14 cellular contexts compared by ENCODE assay signal in genomic region chr4:144582975-144583374, GRCh38.
A peak's percentile ranks its signal among the peaks of the same experiment; 100 is the strongest.
DNase-seq lines count a peak whose midpoint lies in the region; ATAC-seq and TF ChIP-seq lines count a peak whose summit lies in the region.
"Had no signal": no experiment of that assay in that cellular context is flagged by ENCODE, and none has a peak within 500 bp of the region (broad histone marks: within the 10 kb centered on the region; RNA-seq: fewer than 3 reads in every experiment).

No MANE protein-coding gene starts in this region.

- H4K20me1 ChIP-seq in Loucy (ENCODE audit: insufficient read depth, low read length, poor library complexity, severe bottlenecking), result no peaks in the 10 kb centered on the region

- H3K9ac ChIP-seq in Loucy (ENCODE audit: low read depth, low read length, poor library complexity, severe bottlenecking), result no peak overlapping the region

- ATAC-seq in thoracic aorta (ENCODE audit: insufficient number of reproducible peaks, low FRiP score, low read depth), result no peak
- no peak for ATAC-seq in HG03460 (IDR thresholded peaks at IDR 0.05; ENCODE audit: unreplicated experiment)
- ATAC-seq: body of pancreas had no signal

- peaks cover 6% of the 10 kb centered on the region; the same call in 1 of the 2 replicates for H3K9me3 ChIP-seq in Loucy (ENCODE audit: insufficient read depth, low read depth, low read length)
- H3K9me3 ChIP-seq in thoracic aorta, result no peaks in the 10 kb centered on the region
- H3K9me3 ChIP-seq in SJCRH30 (replicated peaks), result 0 out of 2 replicates have a peak, but pooled peaks cover 6% of the 10 kb centered on the region
- H3K9me3 ChIP-seq: body of pancreas had no signal

- H3K27me3 ChIP-seq in Loucy (ENCODE audit: insufficient read depth, low read length, poor library complexity, severe bottlenecking) (no peaks in the 10 kb centered on the region), thoracic aorta (replicated peaks; ENCODE audit: insufficient read depth) (no peaks in the 10 kb centered on the region), SJCRH30 (no peaks in the 10 kb centered on the region)
- H3K27me3 ChIP-seq: body of pancreas had no signal

- H3K9me2 ChIP-seq in Loucy (replicated peaks; ENCODE audit: low read depth, low read length), result no peaks in the 10 kb centered on the region

- peak overlapping the region; percentile 22 to 34 for H3K27ac ChIP-seq in thoracic aorta
- no peak overlapping the region for H3K27ac ChIP-seq in SJCRH30
- H3K27ac ChIP-seq: body of pancreas had no signal

- H3K4me3 ChIP-seq in Loucy (ENCODE audit: low read length, poor library complexity, severe bottlenecking) (no peak overlapping the region), thoracic aorta (no peak overlapping the region), SJCRH30 (no peak overlapping the region)
- H3K4me3 ChIP-seq: body of pancreas had no signal

- TF ChIP-seq CTCF in Loucy (conservative IDR thresholded peaks at IDR 0.05; ENCODE audit: low read length), result no peak
- TF ChIP-seq CTCF in thoracic aorta (IDR thresholded peaks at IDR 0.05), result no peak

- 0 out of 2 replicates have a peak overlapping the region, but pooled peaks have one; percentile 8 for H2AFZ ChIP-seq in Loucy (ENCODE audit: low read length)

- H3F3A ChIP-seq in Loucy (ENCODE audit: low read depth), result no peaks in the 10 kb centered on the region

- no peaks in the 10 kb centered on the region for H3K79me2 ChIP-seq in Loucy (ENCODE audit: insufficient read depth, low read length)

- no peak overlapping the region for H3K4me2 ChIP-seq in Loucy (ENCODE audit: low read depth, low read length, poor library complexity, severe bottlenecking)

- peaks cover 9% of the 10 kb centered on the region for H3K4me1 ChIP-seq in Loucy (ENCODE audit: insufficient read depth, low read length, poor library complexity, severe bottlenecking)
- H3K4me1 ChIP-seq in thoracic aorta (ENCODE audit: control insufficient read depth in 1 of 2, low read depth in 2 of 2), result peaks cover 0 to 29% of the 10 kb centered on the region in 2 donors
- no peaks in the 10 kb centered on the region for H3K4me1 ChIP-seq in SJCRH30
- H3K4me1 ChIP-seq: body of pancreas had no signal

- no peaks in the 10 kb centered on the region for H3K36me3 ChIP-seq in Loucy (ENCODE audit: insufficient read depth, low read length)
- no peaks in the 10 kb centered on the region for H3K36me3 ChIP-seq in thoracic aorta
- no peaks in the 10 kb centered on the region for H3K36me3 ChIP-seq in SJCRH30

- DNase-seq in astrocyte of the hippocampus (ENCODE audit: low read depth, low spot score) (peak; percentile 23), kidney glomerular epithelial cell (lab: John Stamatoyannopoulos, UW) (peak; percentile 87), thoracic aorta (ENCODE audit: low spot score) (no peak), SJCRH30 (no peak)
- no peak for DNase-seq in stimulated activated CD4-positive, alpha-beta T cell treated with anti-CD3 and anti-CD28 coated beads, Interleukin-2, amount 100 ng/mL, for 48 hours
- DNase-seq: activated CD8-positive, alpha-beta memory T cell treated with anti-CD3 and anti-CD28 coated beads, Interleukin-2, amount 50 U/mL, for 4 hours; activated naive CD4-positive, alpha-beta T cell treated with Interleukin-2 at 50 U/mL for 16 hours; body of pancreas; mesendoderm; NCI-H1694 treated with DMSO at 0.1 percent for 48 hours; NK-92 treated with Interleukin-12 subunit alpha and Interleukin-12 subunit beta, amount 100 ng/mL, for 24 hours; substantia nigra had no signal

Comparison
In these comparisons a context has a peak if more than half of its experiments do, and no peak if none do; other contexts are left out.
1. DNase-seq: peak in astrocyte of the hippocampus (single experiment) and kidney glomerular epithelial cell (single experiment); none in thoracic aorta (single experiment), SJCRH30 (0 of 2) and stimulated activated CD4-positive, alpha-beta T cell treated with anti-CD3 and anti-CD28 coated beads, Interleukin-2, amount 100 ng/mL, for 48 hours (0 of 2).